Comparison of ENCODE assay signal across 8 cellular contexts in the genomic region with DNA sequence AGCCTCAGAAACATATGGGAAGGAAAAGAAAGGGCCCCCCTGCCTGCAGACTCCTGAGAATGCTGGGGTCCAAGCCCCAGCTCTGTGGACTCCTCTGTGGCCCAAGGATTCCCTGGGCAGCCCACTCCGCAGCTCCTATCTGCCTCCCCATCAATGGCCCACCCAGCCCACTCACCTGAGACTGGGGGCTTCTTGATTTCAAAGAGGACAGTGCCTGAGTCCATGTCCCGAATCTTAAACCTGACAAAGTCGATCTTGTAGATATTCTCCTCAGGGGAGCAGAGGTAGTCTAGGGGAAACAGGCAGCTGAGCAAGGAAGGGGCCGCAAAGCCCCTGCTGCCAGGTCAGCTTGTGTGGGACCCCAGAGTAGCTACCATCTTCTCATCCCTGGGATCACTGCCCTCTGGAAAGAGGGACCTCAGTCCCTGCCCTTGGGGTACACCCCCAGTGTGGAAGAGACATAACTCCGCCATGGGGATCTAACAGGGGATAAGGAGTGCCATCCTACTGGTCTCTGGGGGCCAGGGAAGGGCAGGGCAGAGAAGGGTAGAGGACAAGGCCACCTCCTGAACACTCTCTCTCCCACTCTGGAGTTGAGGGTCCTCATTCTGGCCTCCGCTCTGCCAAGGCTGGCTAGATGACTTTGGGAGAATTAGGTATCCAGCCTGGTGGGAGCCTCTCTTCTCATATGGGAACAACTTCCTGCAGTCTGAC. TPM values are rescaled to one million over a fixed set of nuclear protein-coding genes. Genes with fewer than 3 reads are reported as not detected.
DNase-seq lines count a peak whose midpoint lies in the region; ATAC-seq and TF ChIP-seq lines count a peak whose summit lies in the region.
"Had no signal": no experiment of that assay in that cellular context is flagged by ENCODE, and none has a peak within 500 bp of the region (broad histone marks: within the 10 kb centered on the region; RNA-seq: fewer than 3 reads in every experiment).

No MANE protein-coding gene starts in this region.

- no peak overlapping the region for H2AFZ ChIP-seq in KMS-11 (ENCODE audit: low read depth)

- no peaks in the 10 kb centered on the region for H3K9me3 Mint-ChIP-seq in CD14-positive monocyte
- no peaks in the 10 kb centered on the region for H3K9me3 Mint-ChIP-seq in activated naive CD8-positive, alpha-beta T cell treated with anti-CD3 and anti-CD28 coated beads, Interleukin-2, amount 50 U/mL, for 24 hours
- H3K9me3 Mint-ChIP-seq in nephron, result no peaks in the 10 kb centered on the region

- no peak overlapping the region for H3K9ac ChIP-seq in KMS-11

- H3K79me2 ChIP-seq in KMS-11 (ENCODE audit: insufficient read depth, low read depth), result no peaks in the 10 kb centered on the region

- H3K4me1 Mint-ChIP-seq in CD14-positive monocyte (peaks cover 54% of the 10 kb centered on the region), nephron (peaks cover 31% of the 10 kb centered on the region)
- H3K4me1 Mint-ChIP-seq in activated naive CD8-positive, alpha-beta T cell treated with anti-CD3 and anti-CD28 coated beads, Interleukin-2, amount 50 U/mL, for 24 hours, result peaks cover 51% of the 10 kb centered on the region

- WGBS in gastroesophageal sphincter (ENCODE audit: low coverage in 1 of 2), 2 donors, result 100% methylated on average over 1 to 2 of the region's 6 CpGs
- WGBS in sigmoid colon, 2 donors, result 83 to 88% methylated on average over 6 of the region's 6 CpGs

- H3K4me1 ChIP-seq in KMS-11 (ENCODE audit: low read depth, poor library complexity, severe bottlenecking) (peaks cover 39% of the 10 kb centered on the region), gastroesophageal sphincter (peaks cover 0 to 50% (median 16%) of the 10 kb centered on the region in 3 donors), sigmoid colon (peaks cover 0 to 30% (median 20%) of the 10 kb centered on the region in 4 donors)

- H3K27me3 ChIP-seq in KMS-11 (ENCODE audit: insufficient read depth, low read depth) (0 out of 2 replicates have a peak, but pooled peaks cover 8% of the 10 kb centered on the region), gastroesophageal sphincter (no peaks in the 10 kb centered on the region), sigmoid colon (no peaks in the 10 kb centered on the region)
- H3K27me3 ChIP-seq: ascending aorta had no signal

- TF ChIP-seq POLR2A in gastroesophageal sphincter (IDR thresholded peaks at IDR 0.05), result no peak
- TF ChIP-seq POLR2A in sigmoid colon (IDR thresholded peaks at IDR 0.05), result no peak

- no peak for DNase-seq in CD14-positive monocyte (ENCODE audit: low spot score)
- DNase-seq in activated naive CD8-positive, alpha-beta T cell treated with anti-CD3 and anti-CD28 coated beads, Interleukin-2, amount 50 U/mL, for 24 hours, result no peak
- DNase-seq in sigmoid colon, result no peak
- DNase-seq in AG20443 (ENCODE audit: low spot score), result no peak

- H3K27ac Mint-ChIP-seq in CD14-positive monocyte (peak overlapping the region; percentile 86 to 94 (median 93)), nephron (peak overlapping the region in 2 of 3 experiments; percentile 72 to 89)
- H3K27ac Mint-ChIP-seq in activated naive CD8-positive, alpha-beta T cell treated with anti-CD3 and anti-CD28 coated beads, Interleukin-2, amount 50 U/mL, for 24 hours, result peak overlapping the region; percentile 25

- no peak overlapping the region for H3K27ac ChIP-seq in KMS-11
- no peak overlapping the region for H3K27ac ChIP-seq in gastroesophageal sphincter
- no peak overlapping the region for H3K27ac ChIP-seq in sigmoid colon
- H3K27ac ChIP-seq: ascending aorta had no signal

- no peaks in the 10 kb centered on the region; the same call in 1 of the 2 replicates for H3K36me3 ChIP-seq in KMS-11 (ENCODE audit: insufficient read depth)
- H3K36me3 ChIP-seq in gastroesophageal sphincter, result peaks cover 0 to 24% of the 10 kb centered on the region in 2 donors
- peaks cover under 1 to 13% (median 5%) of the 10 kb centered on the region in 4 donors for H3K36me3 ChIP-seq in sigmoid colon

- H3K4me2 ChIP-seq in KMS-11, result no peak overlapping the region; the same call in 1 of the 2 replicates

- peaks cover 0 to 5% (median 2%) of the 10 kb centered on the region in 3 donors for H3K27me3 Mint-ChIP-seq in CD14-positive monocyte (ENCODE audit: low read depth in 3 of 3)
- no peaks in the 10 kb centered on the region for H3K27me3 Mint-ChIP-seq in activated naive CD8-positive, alpha-beta T cell treated with anti-CD3 and anti-CD28 coated beads, Interleukin-2, amount 50 U/mL, for 24 hours
- H3K27me3 Mint-ChIP-seq in nephron (ENCODE audit: low read depth), result no peaks in the 10 kb centered on the region

- H3K4me3 ChIP-seq in KMS-11 (IDR thresholded peaks at IDR 0.05; ENCODE audit: insufficient read depth, low read depth, low read length) (no peak overlapping the region), gastroesophageal sphincter (no peak overlapping the region), sigmoid colon (no peak overlapping the region)
- H3K4me3 ChIP-seq: ascending aorta had no signal

- TF ChIP-seq EP300 in gastroesophageal sphincter (IDR thresholded peaks at IDR 0.05), result no peak
- no peak for TF ChIP-seq EP300 in sigmoid colon (IDR thresholded peaks at IDR 0.05)

- peak; percentile 68 for TF ChIP-seq CTCF in CD14-positive monocyte (IDR thresholded peaks at IDR 0.05)
- TF ChIP-seq CTCF in KMS-11 (conservative IDR thresholded peaks at IDR 0.05; ENCODE audit: low read depth, low read length), result peak; percentile 61
- no peak for TF ChIP-seq CTCF in nephron (IDR thresholded peaks at IDR 0.05; ENCODE audit: unreplicated experiment in 3 of 3)
- no peak for TF ChIP-seq CTCF in gastroesophageal sphincter (IDR thresholded peaks at IDR 0.05)
- no peak for TF ChIP-seq CTCF in sigmoid colon (IDR thresholded peaks at IDR 0.05)

- H3K9me3 ChIP-seq in gastroesophageal sphincter, result no peaks in the 10 kb centered on the region
- no peaks in the 10 kb centered on the region for H3K9me3 ChIP-seq in sigmoid colon
- H3K9me3 ChIP-seq: ascending aorta had no signal

- peaks cover 27 to 41% of the 10 kb centered on the region in 2 donors for H3K36me3 Mint-ChIP-seq in CD14-positive monocyte
- peaks cover 10% of the 10 kb centered on the region for H3K36me3 Mint-ChIP-seq in activated naive CD8-positive, alpha-beta T cell treated with anti-CD3 and anti-CD28 coated beads, Interleukin-2, amount 50 U/mL, for 24 hours (ENCODE audit: low read depth)
- H3K36me3 Mint-ChIP-seq in nephron (ENCODE audit: low read depth), result peaks cover 1% of the 10 kb centered on the region

- H4K20me1 ChIP-seq in KMS-11 (ENCODE audit: insufficient read depth), result no peaks in the 10 kb centered on the region

- peak overlapping the region; percentile 70 to 78 for H3K4me3 Mint-ChIP-seq in CD14-positive monocyte
- no peak overlapping the region for H3K4me3 Mint-ChIP-seq in activated naive CD8-positive, alpha-beta T cell treated with anti-CD3 and anti-CD28 coated beads, Interleukin-2, amount 50 U/mL, for 24 hours
- peak overlapping the region; percentile 28 to 55 (median 46) for H3K4me3 Mint-ChIP-seq in nephron

- intact Hi-C loops in CD14-positive monocyte (cut with micrococcal nuclease), result no loop called here
- intact Hi-C loops in sigmoid colon (cut with DNase I), result no loop called here

- ATAC-seq in activated naive CD8-positive, alpha-beta T cell treated with anti-CD3 and anti-CD28 coated beads, Interleukin-2, amount 50 U/mL, for 24 hours, result no peak
- ATAC-seq in gastroesophageal sphincter, result no peak

RNA-seq across cellular contexts. Expression of gene UNC119, which starts 3.9 kb away (rescaled TPM):
- polyA plus RNA-seq in CD14-positive monocyte, result 10 to 100 TPM; 77.5 to 80.2 TPM
- 10 to 100 TPM; 17.5 to 28.7 (median 20.3) TPM for total RNA-seq in gastroesophageal sphincter
- 10 to 100 TPM; 20.7 to 25.8 (median 23.6) TPM for total RNA-seq in sigmoid colon
- polyA plus RNA-seq in sigmoid colon, result 10 to 100 TPM; 23.4 to 35.8 (median 31.2) TPM

RNA-seq across cellular contexts. Expression of gene PIGS, which starts 22.8 kb away (rescaled TPM):
- 10 to 100 TPM; 84.9 to 87.5 TPM for polyA plus RNA-seq in CD14-positive monocyte
- 10 to 100 TPM; 40.8 to 90.4 (median 64.5) TPM for total RNA-seq in gastroesophageal sphincter
- 10 to 100 TPM; 17.2 to 42.5 (median 36.7) TPM for total RNA-seq in sigmoid colon
- 10 to 100 TPM; 19.2 to 66.3 (median 27.0) TPM for polyA plus RNA-seq in sigmoid colon

RNA-seq across cellular contexts. Expression of gene ALDOC, which starts 28.1 kb away (rescaled TPM):
- polyA plus RNA-seq in CD14-positive monocyte (10 to 100 TPM in 1 of 2 donors, 1 to 10 TPM in 1; 7.1 to 10.6 TPM), sigmoid colon (10 to 100 TPM; 28.8 to 43.3 (median 38.4) TPM)
- total RNA-seq in gastroesophageal sphincter (10 to 100 TPM; 29.1 to 46.5 (median 37.7) TPM), sigmoid colon (10 to 100 TPM; 10.2 to 30.0 (median 24.9) TPM)

RNA-seq across cellular contexts. Expression of gene FOXN1, which starts 42.4 kb away (rescaled TPM):
- polyA plus RNA-seq in CD14-positive monocyte, result not detected
- under 1 TPM in 1 of 4 donors, not detected in 3; 0.15 TPM for total RNA-seq in gastroesophageal sphincter
- total RNA-seq in sigmoid colon, result not detected
- polyA plus RNA-seq in sigmoid colon, result under 1 TPM; 0.23 to 0.60 (median 0.38) TPM
- total RNA-seq: ascending aorta had no signal

RNA-seq across cellular contexts. Expression of gene SPAG5, which starts 50.3 kb away (rescaled TPM):
- polyA plus RNA-seq in CD14-positive monocyte, result not detected
- 1 to 10 TPM; 1.4 to 4.9 (median 2.6) TPM for total RNA-seq in gastroesophageal sphincter
- 1 to 10 TPM in 3 of 4 donors, under 1 TPM in 1; 0.33 to 3.9 (median 1.6) TPM for total RNA-seq in sigmoid colon
- 10 to 100 TPM in 2 of 3 donors, 1 to 10 TPM in 1; 6.6 to 35.2 (median 12.9) TPM for polyA plus RNA-seq in sigmoid colon

Comparison
In these comparisons a context has a peak if more than half of its experiments do, and no peak if none do; other contexts are left out.
1. H3K27ac Mint-ChIP-seq: peak in every context shown above with its lines; median percentile 93 in CD14-positive monocyte; 80 in nephron; 25 in activated naive CD8-positive, alpha-beta T cell treated with anti-CD3 and anti-CD28 coated beads, Interleukin-2, amount 50 U/mL, for 24 hours.
2. CTCF ChIP-seq: peak in CD14-positive monocyte (single experiment) and KMS-11 (single experiment); none in nephron (0 of 3), gastroesophageal sphincter (0 of 4) and sigmoid colon (0 of 4).